Comparison of ENCODE assay signal across 8 cellular contexts in genomic region chr19:17859533-17860330, GRCh38. TPM values are rescaled to one million over a fixed set of nuclear protein-coding genes. Genes with fewer than 3 reads are reported as not detected.
DNase-seq lines count a peak whose midpoint lies in the region; ATAC-seq lines count a peak whose summit lies in the region.

Gene RPL18A (plus strand): TSS chr19:17859910. CDS start chr19:17859957, 47 bp downstream.

- H3K27ac ChIP-seq in epithelial cell of prostate: peak within 1 kb of the TSS; percentile 74

- no peaks in the 10 kb centered on the region for H3K9me3 Mint-ChIP-seq in IgD-negative memory B cell

- H3K27me3 Mint-ChIP-seq in IgD-negative memory B cell: no peaks in the 10 kb centered on the region

- H3K4me3 Mint-ChIP-seq in IgD-negative memory B cell: peak within 1 kb of the TSS; percentile 86 to 100 (median 98)

- H3K4me1 Mint-ChIP-seq in IgD-negative memory B cell: peaks cover 11 to 30% (median 29%) of the 10 kb centered on the region in 3 donors

- DNase-seq in DMS153 (lab: John Stamatoyannopoulos, UW): peak; percentile 100
- peak; percentile 89 for DNase-seq in OCI-M2 (lab: John Stamatoyannopoulos, UW; ENCODE audit: unreplicated experiment)
- DNase-seq in activated T-cell treated with anti-CD3 and anti-CD28 coated beads for 48 hours (ENCODE audit: low read depth): peak; percentile 98
- peak; percentile 99 for DNase-seq in epithelial cell of prostate (ENCODE audit: low read depth, low spot score)
- peak; percentile 99 for DNase-seq in mucosa of gallbladder (ENCODE audit: low spot score)
- DNase-seq in stimulated activated CD8-positive, alpha-beta memory T cell treated with anti-CD3 and anti-CD28 coated beads, Interleukin-4, amount 100 ng/mL, for 48 hours: peak; percentile 99

- peak within 1 kb of the TSS; percentile 81 to 98 (median 85) for H3K27ac Mint-ChIP-seq in IgD-negative memory B cell

- H3K36me3 Mint-ChIP-seq in IgD-negative memory B cell: peaks cover 3% of the 10 kb centered on the region

- peak; percentile 82 for ATAC-seq in GM21528 (IDR thresholded peaks at IDR 0.05; ENCODE audit: low FRiP score, unreplicated experiment)

RNA-seq across cellular contexts. Expression of gene RPL18A, which starts in this region (rescaled TPM):
- polyA plus RNA-seq in IgD-negative memory B cell: 5,234 TPM
- 1,253 TPM for total RNA-seq in mucosa of gallbladder

Comparison
In these comparisons a context has a peak if more than half of its experiments do, and no peak if none do; other contexts are left out.
1. Peak in every context shown above with its lines: DNase-seq, ATAC-seq and H3K27ac ChIP-seq.